In genomic region chr22:23522642-23523251, GRCh38 we compare ENCODE assay signal across 9 cellular contexts. TPM values are rescaled to one million over a fixed set of nuclear protein-coding genes. Genes with fewer than 3 reads are reported as not detected.
A peak's percentile ranks its signal among the peaks of the same experiment; 100 is the strongest.
DNase-seq lines count a peak whose midpoint lies in the region; ATAC-seq and TF ChIP-seq lines count a peak whose summit lies in the region.
"Had no signal": no experiment of that assay in that cellular context is flagged by ENCODE, and none has a peak within 500 bp of the region (broad histone marks: within the 10 kb centered on the region; RNA-seq: fewer than 3 reads in every experiment).

No MANE protein-coding gene starts in this region.

- ATAC-seq in GM23338 (peak; percentile 4), right cardiac atrium (peak; percentile 9 to 13), GM18520 (IDR thresholded peaks at IDR 0.05; ENCODE audit: unreplicated experiment) (no peak)

- no peaks in the 10 kb centered on the region for H3F3A ChIP-seq in GM23338 (replicated peaks; ENCODE audit: low read depth)

- peak overlapping the region; percentile 95 for H3K9ac ChIP-seq in skeletal muscle satellite cell (ENCODE audit: low read depth, low read length)

- H3K9me3 Mint-ChIP-seq in GM23338: no peaks in the 10 kb centered on the region; the same call in 2 of the 3 replicates

- H3K9me3 ChIP-seq in WERI-Rb-1 (ENCODE audit: severe bottlenecking): no peaks in the 10 kb centered on the region
- H3K9me3 ChIP-seq in right cardiac atrium (ENCODE audit: control insufficient read depth, low read length): no peaks in the 10 kb centered on the region
- H3K9me3 ChIP-seq in skeletal muscle satellite cell (replicated peaks; ENCODE audit: low read length): no peaks in the 10 kb centered on the region

- peaks cover 59% of the 10 kb centered on the region for H3K27me3 Mint-ChIP-seq in GM23338 (ENCODE audit: insufficient read depth, low read depth, poor library complexity)

- no peaks in the 10 kb centered on the region for H3K36me3 ChIP-seq in GM23338 (ENCODE audit: insufficient read depth)
- H3K36me3 ChIP-seq in WERI-Rb-1: no peaks in the 10 kb centered on the region
- no peaks in the 10 kb centered on the region for H3K36me3 ChIP-seq in skeletal muscle satellite cell (ENCODE audit: insufficient read depth, low read length)

- H3K27ac ChIP-seq in GM23338 (ENCODE audit: low read depth) (no peak overlapping the region), WERI-Rb-1 (peak overlapping the region; percentile 100), right cardiac atrium (ENCODE audit: low read length) (peak overlapping the region; percentile 95)

- H3K4me1 ChIP-seq in GM23338 (ENCODE audit: insufficient read depth): peaks cover 4% of the 10 kb centered on the region; the same call in 1 of the 2 replicates
- H3K4me1 ChIP-seq in right cardiac atrium (ENCODE audit: control insufficient read depth, insufficient read depth, low read length): no peaks in the 10 kb centered on the region
- peaks cover 19% of the 10 kb centered on the region for H3K4me1 ChIP-seq in skeletal muscle satellite cell (ENCODE audit: control insufficient read depth, insufficient read depth, low read length)

- H3K4me3 Mint-ChIP-seq in GM23338: peak overlapping the region; percentile 62

- 12% methylated on average over 37 of the region's 37 CpGs for WGBS in right cardiac atrium

- H3K36me3 Mint-ChIP-seq in GM23338 (ENCODE audit: low read depth): no peaks in the 10 kb centered on the region

- no peak overlapping the region for H2AFZ ChIP-seq in GM23338

- no peak overlapping the region for H3K27ac Mint-ChIP-seq in GM23338

- H3K4me2 ChIP-seq in GM23338 (peak overlapping the region; percentile 93), skeletal muscle satellite cell (ENCODE audit: low read length) (peak overlapping the region; percentile 90)

- intact Hi-C loops in right cardiac atrium (cut with DNase I): loop anchor here in 1 of 4 donors (10.0 kb wide), 1 partner anchor 242 kb away; the partner anchor contains the start of genes C22orf15 and CHCHD10

- DNase-seq in GM23338 (ENCODE audit: low spot score) (peak; percentile 27), WERI-Rb-1 (peak; percentile 57), right cardiac atrium (peak; percentile 37 to 80 (median 77)), dedifferentiated amniotic fluid mesenchymal stem cell (ENCODE audit: extremely low spot score) (no peak), NCI-H446 treated with DMSO at 0.1 percent for 48 hours (lab: John Stamatoyannopoulos, UW) (no peak), CD1c-positive myeloid dendritic cell (ENCODE audit: extremely low spot score) (no peak)

- H3K9me2 ChIP-seq in GM23338 (ENCODE audit: insufficient read depth): no peaks in the 10 kb centered on the region

- H4K20me1 ChIP-seq in GM23338 (replicated peaks; ENCODE audit: insufficient read depth): no peaks in the 10 kb centered on the region

- no peaks in the 10 kb centered on the region for H3K79me2 ChIP-seq in GM23338 (replicated peaks; ENCODE audit: insufficient read depth)

- H3K4me3 ChIP-seq in GM23338: peak overlapping the region; percentile 69
- H3K4me3 ChIP-seq in WERI-Rb-1 (ENCODE audit: low read depth, low read length): no peak overlapping the region
- no peak overlapping the region for H3K4me3 ChIP-seq in right cardiac atrium (ENCODE audit: low read length)
- H3K4me3 ChIP-seq in skeletal muscle satellite cell (ENCODE audit: low read length): no peak overlapping the region

- H3K27me3 ChIP-seq in GM23338 (ENCODE audit: insufficient read depth) (peaks cover 81% of the 10 kb centered on the region), WERI-Rb-1 (ENCODE audit: insufficient read depth, low read depth, severe bottlenecking) (no peaks in the 10 kb centered on the region), right cardiac atrium (ENCODE audit: control insufficient read depth, insufficient read depth) (no peaks in the 10 kb centered on the region), skeletal muscle satellite cell (ENCODE audit: control insufficient read depth, insufficient read depth, low read length) (peaks cover 4% of the 10 kb centered on the region)

- H3K4me1 Mint-ChIP-seq in GM23338: peaks cover 9% of the 10 kb centered on the region; the same call in 2 of the 3 replicates

- TF ChIP-seq CTCF in GM23338 (conservative IDR thresholded peaks at IDR 0.05; ENCODE audit: low read depth in 2 of 2): no peak
- TF ChIP-seq CTCF in WERI-Rb-1 (IDR thresholded peaks at IDR 0.05; ENCODE audit: low read depth, low read length): no peak

TF ChIP-seq in GM23338, 12 proteins besides CTCF, POLR2A, EP300 and RAD21 (continues in another document):
- TF ChIP-seq, protein P1, sequence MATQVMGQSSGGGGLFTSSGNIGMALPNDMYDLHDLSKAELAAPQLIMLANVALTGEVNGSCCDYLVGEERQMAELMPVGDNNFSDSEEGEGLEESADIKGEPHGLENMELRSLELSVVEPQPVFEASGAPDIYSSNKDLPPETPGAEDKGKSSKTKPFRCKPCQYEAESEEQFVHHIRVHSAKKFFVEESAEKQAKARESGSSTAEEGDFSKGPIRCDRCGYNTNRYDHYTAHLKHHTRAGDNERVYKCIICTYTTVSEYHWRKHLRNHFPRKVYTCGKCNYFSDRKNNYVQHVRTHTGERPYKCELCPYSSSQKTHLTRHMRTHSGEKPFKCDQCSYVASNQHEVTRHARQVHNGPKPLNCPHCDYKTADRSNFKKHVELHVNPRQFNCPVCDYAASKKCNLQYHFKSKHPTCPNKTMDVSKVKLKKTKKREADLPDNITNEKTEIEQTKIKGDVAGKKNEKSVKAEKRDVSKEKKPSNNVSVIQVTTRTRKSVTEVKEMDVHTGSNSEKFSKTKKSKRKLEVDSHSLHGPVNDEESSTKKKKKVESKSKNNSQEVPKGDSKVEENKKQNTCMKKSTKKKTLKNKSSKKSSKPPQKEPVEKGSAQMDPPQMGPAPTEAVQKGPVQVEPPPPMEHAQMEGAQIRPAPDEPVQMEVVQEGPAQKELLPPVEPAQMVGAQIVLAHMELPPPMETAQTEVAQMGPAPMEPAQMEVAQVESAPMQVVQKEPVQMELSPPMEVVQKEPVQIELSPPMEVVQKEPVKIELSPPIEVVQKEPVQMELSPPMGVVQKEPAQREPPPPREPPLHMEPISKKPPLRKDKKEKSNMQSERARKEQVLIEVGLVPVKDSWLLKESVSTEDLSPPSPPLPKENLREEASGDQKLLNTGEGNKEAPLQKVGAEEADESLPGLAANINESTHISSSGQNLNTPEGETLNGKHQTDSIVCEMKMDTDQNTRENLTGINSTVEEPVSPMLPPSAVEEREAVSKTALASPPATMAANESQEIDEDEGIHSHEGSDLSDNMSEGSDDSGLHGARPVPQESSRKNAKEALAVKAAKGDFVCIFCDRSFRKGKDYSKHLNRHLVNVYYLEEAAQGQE (IDR thresholded peaks at IDR 0.05; ENCODE audit: unreplicated experiment): no peak
- TF ChIP-seq NANOG (IDR thresholded peaks at IDR 0.05; ENCODE audit: borderline replicate concordance) (no peak), JUNB (IDR thresholded peaks at IDR 0.05; ENCODE audit: unreplicated experiment) (no peak), ZNF331 (CRISPR knock-in tag; IDR thresholded peaks at IDR 0.05; ENCODE audit: low read depth) (no peak), STAT1 (IDR thresholded peaks at IDR 0.05; ENCODE audit: unreplicated experiment) (no peak), POLR2AphosphoS5 (IDR thresholded peaks at IDR 0.05; ENCODE audit: low read depth) (no peak), EZH2phosphoT487 (IDR thresholded peaks at IDR 0.05; ENCODE audit: unreplicated experiment) (no peak)

RNA-seq across cellular contexts. Expression of gene IGLL1, which starts 57.3 kb away (rescaled TPM):
- not detected in 2 replicates for total RNA-seq in GM23338 (2014; rRNA removed; shearing (Covaris generic))
- polyA plus RNA-seq in GM23338 (2016; fragmentation: Nextera tagmentation; extraction: Ambion mirVana) (not detected in 2 replicates), right cardiac atrium (not detected)
- not detected for total RNA-seq in right cardiac atrium
- not detected in 2 replicates for total RNA-seq in skeletal muscle satellite cell (2012; rRNA removed)
- total RNA-seq: T-helper 1 cell treated with Interleukin-12 subunit alpha and Interleukin-12 subunit beta and Interleukin-4 antibody, amounts not matched to agents 30 ng/mL and 1 ng/mL, for 36 hours had no signal

Comparison
In these comparisons a context has a peak if more than half of its experiments do, and no peak if none do; other contexts are left out.
1. DNase-seq: peak in GM23338 (single experiment), WERI-Rb-1 (single experiment) and right cardiac atrium (3 of 3); none in dedifferentiated amniotic fluid mesenchymal stem cell (single experiment), NCI-H446 treated with DMSO at 0.1 percent for 48 hours (single experiment) and CD1c-positive myeloid dendritic cell (single experiment).